In the genomic region with DNA sequence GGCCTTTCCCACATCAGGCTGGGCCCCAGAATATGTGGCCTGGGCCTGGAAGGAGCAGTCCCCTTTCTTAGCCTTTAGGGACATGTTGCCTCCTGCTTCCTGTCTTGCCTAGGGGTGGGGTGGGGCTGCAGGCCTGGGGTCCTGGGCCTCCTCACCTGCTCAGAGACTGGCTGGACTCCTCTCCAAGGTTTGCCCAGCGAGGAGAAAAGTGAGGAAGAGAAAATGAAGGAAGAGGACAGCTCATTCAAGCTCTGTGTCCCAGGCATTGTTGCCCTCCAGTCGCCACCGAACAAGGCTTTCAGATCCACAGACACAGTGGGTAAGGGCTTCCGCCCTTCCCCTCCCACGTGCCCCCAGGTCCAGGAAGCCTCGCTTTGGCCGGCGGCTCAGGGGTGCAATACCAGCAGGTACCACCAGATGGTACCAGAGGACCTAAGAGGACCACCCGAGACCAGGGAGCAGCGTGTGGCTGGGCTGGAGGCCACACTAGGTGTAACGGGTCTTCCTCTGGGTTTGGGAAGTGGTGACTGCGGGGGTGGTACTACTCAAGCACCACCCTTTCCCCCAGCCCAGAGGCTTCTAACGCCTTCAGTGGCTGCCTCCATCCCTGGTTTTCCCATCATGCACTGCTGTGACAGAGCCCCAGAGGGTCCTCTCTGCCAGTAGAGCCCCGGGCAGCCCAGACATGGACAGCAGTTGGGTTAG, we compare ENCODE assay signal across 8 cellular contexts. TPM values are rescaled to one million over a fixed set of nuclear protein-coding genes. Genes with fewer than 3 reads are reported as not detected.
DNase-seq lines count a peak whose midpoint lies in the region; ATAC-seq, FAIRE-seq and TF ChIP-seq lines count a peak whose summit lies in the region.

No MANE protein-coding gene starts in this region.

- H3K36me3 ChIP-seq in mesendoderm (ENCODE audit: control insufficient read depth, insufficient read depth, low read length) = no peaks in the 10 kb centered on the region

- no peaks in the 10 kb centered on the region for H3K27me3 ChIP-seq in mesendoderm (ENCODE audit: insufficient read depth, low read length, poor library complexity)

- WGBS in A549 (ENCODE audit: missing lambda C conversion rate) = 36% methylated on average over 5 of the region's 14 CpGs
- no CpG with 5 or more reads among the region's 14 CpGs for WGBS in mesendoderm (ENCODE audit: extremely low coverage, insufficient coverage, low lambda C conversion rate)

- H4K5ac ChIP-seq in mesendoderm (ENCODE audit: low read length) = no peak overlapping the region

- no peak overlapping the region for H2BK5ac ChIP-seq in mesendoderm (ENCODE audit: low read length)

- TF ChIP-seq EP300 in A549 (IDR thresholded peaks at IDR 0.05) = no peak

- CTCF ChIA-PET in A549 (lab: Yijun Ruan, JAX) = interaction anchor here (0.6 to 9.4 kb wide), 36 partner anchors 9 to 578 kb away, joined by 3 to 177 read pairs (median 4); partner anchors contain the start of genes UQCC2 and ZBTB9

- no peaks in the 10 kb centered on the region for H3K79me2 ChIP-seq in mesendoderm (ENCODE audit: control insufficient read depth, insufficient read depth, low read length)

- H3K27ac ChIP-seq in A549 (peak overlapping the region; percentile 60 to 78; a peak in 5 of 6 replicates), mesendoderm (ENCODE audit: low read depth, low read length) (no peak overlapping the region)

- POLR2A ChIA-PET in A549 (lab: Yijun Ruan, JAX) = interaction anchor here (0.6 kb wide), 1 partner anchor 17 kb away, joined by 6 read pairs; no protein-coding TSS in a partner anchor

- DNase-seq in A549 (ENCODE audit: low read depth in 1 of 2, low spot score in 1 of 2) (peak; percentile 64 to 70), GM18507 (ENCODE audit: extremely low spot score, insufficient read length, low read depth) (no peak), NCI-H82 treated with DMSO at 0.1 percent for 48 hours (lab: John Stamatoyannopoulos, UW; ENCODE audit: unreplicated experiment) (peak; percentile 31), mesendoderm (peak; percentile 94)
- peak; percentile 67 to 75 for DNase-seq in activated CD8-positive, alpha-beta memory T cell treated with anti-CD3 and anti-CD28 coated beads for 1 hour (ENCODE audit: extremely low read depth in 1 of 2, low read depth in 1 of 2)
- DNase-seq in effector CD4-positive, alpha-beta T cell = peak; percentile 85
- peak; percentile 82 to 92 for DNase-seq in stimulated activated CD8-positive, alpha-beta memory T cell treated with anti-CD3 and anti-CD28 coated beads, Interleukin-2, amount 100 ng/mL, for 48 hours (ENCODE audit: low read depth in 2 of 2)

- H3K4me2 ChIP-seq in A549 (peak overlapping the region; percentile 61), mesendoderm (ENCODE audit: low read length) (no peak overlapping the region)

- no peaks in the 10 kb centered on the region for H3K9me3 ChIP-seq in A549

- no peak overlapping the region for H2BK15ac ChIP-seq in mesendoderm (replicated peaks; ENCODE audit: low read depth)

- no peak overlapping the region for H3K56ac ChIP-seq in mesendoderm (ENCODE audit: low read length)

- TF ChIP-seq RAD21 in A549 (conservative IDR thresholded peaks at IDR 0.05 in 1 of 2, IDR thresholded peaks at IDR 0.05 in 1 of 2) = peak; percentile 87 to 88

- H3K18ac ChIP-seq in mesendoderm (ENCODE audit: low read length) = no peak overlapping the region

- H4K8ac ChIP-seq in mesendoderm (ENCODE audit: low read depth, low read length) = no peak overlapping the region

- ATAC-seq in A549 (peak; percentile 54 to 75), HG03469 (IDR thresholded peaks at IDR 0.05; ENCODE audit: unreplicated experiment) (peak; percentile 48)

- H3K4me3 ChIP-seq in A549 (no peak overlapping the region), mesendoderm (ENCODE audit: low read length) (no peak overlapping the region)

- no peak overlapping the region for H2BK120ac ChIP-seq in mesendoderm (ENCODE audit: low read depth, low read length)

- no peak for TF ChIP-seq POLR2A in A549 (IDR thresholded peaks at IDR 0.05; ENCODE audit: low read length)

- FAIRE-seq in A549 (lab: Jason Lieb, UNC) = no peak
- FAIRE-seq in GM18507 (lab: Jason Lieb, UNC) = peak; percentile 80

- H3K23ac ChIP-seq in mesendoderm (ENCODE audit: low read length) = no peak overlapping the region

- peak; percentile 78 for TF ChIP-seq CTCF in A549 (IDR thresholded peaks at IDR 0.05)

- no peaks in the 10 kb centered on the region for H3K79me1 ChIP-seq in mesendoderm (ENCODE audit: low read length)

- no peak overlapping the region for H3K9ac ChIP-seq in mesendoderm (ENCODE audit: low read length)

- no peak overlapping the region for H2AK5ac ChIP-seq in mesendoderm (ENCODE audit: low read length)

- peaks cover 25% of the 10 kb centered on the region for H3K4me1 ChIP-seq in A549
- H3K4me1 ChIP-seq in mesendoderm (ENCODE audit: control insufficient read depth, low read depth, low read length) = peaks cover 3% of the 10 kb centered on the region

- H3K4ac ChIP-seq in mesendoderm (ENCODE audit: low read depth, low read length) = no peak overlapping the region

TF ChIP-seq in A549, 52 proteins besides CTCF, POLR2A, EP300 and RAD21:
- TF ChIP-seq RFX5 (IDR thresholded peaks at IDR 0.05) = no peak
- peak; percentile 79 for TF ChIP-seq SMC3 (IDR thresholded peaks at IDR 0.05)
- no peak for TF ChIP-seq RNF2 (IDR thresholded peaks at IDR 0.05; ENCODE audit: borderline replicate concordance, low read depth)
- TF ChIP-seq EHF (CRISPR knock-in tag; IDR thresholded peaks at IDR 0.05) = no peak
- TF ChIP-seq, protein P1, sequence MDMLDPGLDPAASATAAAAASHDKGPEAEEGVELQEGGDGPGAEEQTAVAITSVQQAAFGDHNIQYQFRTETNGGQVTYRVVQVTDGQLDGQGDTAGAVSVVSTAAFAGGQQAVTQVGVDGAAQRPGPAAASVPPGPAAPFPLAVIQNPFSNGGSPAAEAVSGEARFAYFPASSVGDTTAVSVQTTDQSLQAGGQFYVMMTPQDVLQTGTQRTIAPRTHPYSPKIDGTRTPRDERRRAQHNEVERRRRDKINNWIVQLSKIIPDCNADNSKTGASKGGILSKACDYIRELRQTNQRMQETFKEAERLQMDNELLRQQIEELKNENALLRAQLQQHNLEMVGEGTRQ (IDR thresholded peaks at IDR 0.05) = peak; percentile 53
- TF ChIP-seq, protein P2, sequence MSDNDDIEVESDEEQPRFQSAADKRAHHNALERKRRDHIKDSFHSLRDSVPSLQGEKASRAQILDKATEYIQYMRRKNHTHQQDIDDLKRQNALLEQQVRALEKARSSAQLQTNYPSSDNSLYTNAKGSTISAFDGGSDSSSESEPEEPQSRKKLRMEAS (IDR thresholded peaks at IDR 0.05) = peak; percentile 71
- no peak for TF ChIP-seq POLR2AphosphoS2 (conservative IDR thresholded peaks at IDR 0.05; ENCODE audit: low read length)

RNA-seq across cellular contexts. Expression of gene BAK1, which starts 5.5 kb away (rescaled TPM):
- 11.9 and 12.6 TPM in 2 replicates for polyA plus RNA-seq in A549 (2011; rRNA removed)
- 11.5 and 16.6 TPM in 2 replicates for polyA plus RNA-seq in A549 (2012; cell fraction: cytosol; rRNA removed)
- polyA plus RNA-seq in A549 (2012; cell fraction: nucleus; rRNA removed) = 13.1 and 13.6 TPM in 2 replicates
- polyA plus RNA-seq in A549 (2017; fragmentation: RNase III; extraction: RNeasy Plus Mini Kit Qiagen cat#74134 plus additional on column Dnase treatment) = 16.9 to 19.0 TPM (median 18.8 TPM) in 3 replicates
- polyA minus RNA-seq in A549 (2011; rRNA and poly(A)+ RNA removed) = 17.3 and 20.9 TPM in 2 replicates
- 20.5 TPM for polyA plus RNA-seq in mesendoderm (2013, experiment 1 of 2)
- polyA plus RNA-seq in mesendoderm (2013, experiment 2 of 2) = 21.1 TPM

RNA-seq across cellular contexts. Expression of gene ITPR3, which starts 35.6 kb away (rescaled TPM):
- polyA plus RNA-seq in A549 (2011; rRNA removed) = 17.6 and 19.1 TPM in 2 replicates
- polyA plus RNA-seq in A549 (2012; cell fraction: cytosol; rRNA removed) = 25.0 and 29.1 TPM in 2 replicates
- polyA plus RNA-seq in A549 (2012; cell fraction: nucleus; rRNA removed) = 77.0 and 104 TPM in 2 replicates
- polyA plus RNA-seq in A549 (2017; fragmentation: RNase III; extraction: RNeasy Plus Mini Kit Qiagen cat#74134 plus additional on column Dnase treatment) = 19.0 to 20.8 TPM (median 20.7 TPM) in 3 replicates
- polyA minus RNA-seq in A549 (2011; rRNA and poly(A)+ RNA removed) = 29.3 and 39.6 TPM in 2 replicates
- polyA plus RNA-seq in mesendoderm (2013, experiment 1 of 2) = 9.8 TPM
- 9.6 TPM for polyA plus RNA-seq in mesendoderm (2013, experiment 2 of 2)
